28 cellular contexts compared by ENCODE assay signal in genomic region chr2:174797792-174798276, GRCh38. TPM values are rescaled to one million over a fixed set of nuclear protein-coding genes. Genes with fewer than 3 reads are reported as not detected.
DNase-seq lines count a peak whose midpoint lies in the region; FAIRE-seq lines count a peak whose summit lies in the region.
"Had no signal": no experiment of that assay in that cellular context is flagged by ENCODE, and none has a peak within 500 bp of the region (broad histone marks: within the 10 kb centered on the region; RNA-seq: fewer than 3 reads in every experiment).

No MANE protein-coding gene starts in this region.

- no peak overlapping the region for H2BK5ac ChIP-seq in mesenchymal stem cell (ENCODE audit: low read depth, low read length, poor library complexity, severe bottlenecking)

- H3K9ac ChIP-seq in mesenchymal stem cell (ENCODE audit: low read length), result peak overlapping the region; percentile 15

- no peak overlapping the region for H3K14ac ChIP-seq in mesenchymal stem cell (ENCODE audit: low read length in 2 of 2)

- H3K27ac ChIP-seq in mesenchymal stem cell (ENCODE audit: low read length, poor library complexity, severe bottlenecking), result peak overlapping the region; percentile 44
- H3K27ac ChIP-seq: RWPE1, upper lobe of left lung had no signal

- no peak overlapping the region for H3K4me3 Mint-ChIP-seq in activated T-cell treated with anti-CD3 and anti-CD28 coated beads, Interleukin-2, amount 50 U/mL, for 24 hours
- no peak overlapping the region for H3K4me3 Mint-ChIP-seq in activated T-helper 2 cell treated with anti-CD3 and anti-CD28 coated beads, Interferon-gamma antibody, Interleukin-2, Interleukin-4, amounts not matched to agents 10 μg/mL and 5 μg/mL and 100 μg/mL, durations not matched to agents 14 hours and 24 hours and 36 hours (ENCODE audit: low read depth)
- H3K4me3 Mint-ChIP-seq: activated CD4-positive, alpha-beta T cell treated with anti-CD3 and anti-CD28 coated beads, Interleukin-2, amount 10 ng/mL, durations not matched to agents 7 days and 5 days; CD4-positive, alpha-beta T cell; GM23338; natural killer cell; stimulated activated naive CD8-positive, alpha-beta T cell treated with anti-CD3 and anti-CD28 coated beads, Interleukin-15, Interleukin-2, amounts not matched to agents 100 ng/mL and 50 ng/mL, for 24 hours had no signal

- no peaks in the 10 kb centered on the region for H3K27me3 ChIP-seq in mesenchymal stem cell (ENCODE audit: control insufficient read depth in 1 of 2, insufficient read depth in 1 of 2, low read length in 2 of 2)
- H3K27me3 ChIP-seq: upper lobe of left lung had no signal

- H2AFZ ChIP-seq in mesenchymal stem cell (ENCODE audit: low read depth, low read length), result no peak overlapping the region
- H2AFZ ChIP-seq: GM23338 had no signal

- FAIRE-seq in urothelium cell line (lab: Jason Lieb, UNC), result no peak
- FAIRE-seq: HTR-8/SVneo had no signal

- no peaks in the 10 kb centered on the region for H3K36me3 Mint-ChIP-seq in activated T-cell treated with anti-CD3 and anti-CD28 coated beads, Interleukin-2, amount 50 U/mL, for 24 hours (ENCODE audit: low read depth)
- H3K36me3 Mint-ChIP-seq in activated T-helper 2 cell treated with anti-CD3 and anti-CD28 coated beads, Interferon-gamma antibody, Interleukin-2, Interleukin-4, amounts not matched to agents 10 μg/mL and 5 μg/mL and 100 μg/mL, durations not matched to agents 14 hours and 24 hours and 36 hours (ENCODE audit: low read depth), result no peaks in the 10 kb centered on the region
- H3K36me3 Mint-ChIP-seq: natural killer cell had no signal

- H2BK120ac ChIP-seq in mesenchymal stem cell (ENCODE audit: low read depth, low read length), result no peak overlapping the region

- H3K36me3 ChIP-seq in mesenchymal stem cell (ENCODE audit: control insufficient read depth in 1 of 2, insufficient read depth in 2 of 2, low read depth in 1 of 2, low read length in 2 of 2), result no peaks in the 10 kb centered on the region

- H3K4me1 ChIP-seq in mesenchymal stem cell (ENCODE audit: control insufficient read depth, insufficient read depth, low read depth, low read length), result peaks cover 3% of the 10 kb centered on the region
- H3K4me1 ChIP-seq: upper lobe of left lung had no signal

- no peak overlapping the region for H2BK15ac ChIP-seq in mesenchymal stem cell (ENCODE audit: low read depth, poor library complexity, severe bottlenecking)

- peak; percentile 44 for DNase-seq in AG08395 (ENCODE audit: low spot score)
- peak; percentile 62 for DNase-seq in HS-5 (ENCODE audit: low read depth)
- DNase-seq in dermis blood vessel endothelial cell, result peak; percentile 57
- DNase-seq in mesenchymal stem cell, result no peak
- DNase-seq in activated T-cell treated with anti-CD3 and anti-CD28 coated beads, Interleukin-2, amount 50 U/mL, for 24 hours, result no peak
- no peak for DNase-seq in amniotic stem cell (lab: John Stamatoyannopoulos, UW)
- no peak for DNase-seq in activated T-helper 2 cell treated with anti-CD3 and anti-CD28 coated beads, Interferon-gamma antibody, Interleukin-2, Interleukin-4, amounts not matched to agents 10 μg/mL and 5 μg/mL and 100 μg/mL, durations not matched to agents 14 hours and 24 hours and 36 hours (ENCODE audit: low spot score)
- no peak for DNase-seq in urothelium cell line (ENCODE audit: low spot score)
- DNase-seq: activated CD4-positive, alpha-beta T cell treated with anti-CD3 and anti-CD28 coated beads, Interleukin-2, amount 10 ng/mL, durations not matched to agents 7 days and 5 days; activated naive CD4-positive, alpha-beta T cell treated with Interleukin-2 at 50 U/mL for 16 hours; anterior cingulate cortex; CD4-positive, alpha-beta T cell; DND-41; foreskin melanocyte; kidney glomerular epithelial cell; mesendoderm; natural killer cell; NCI-H1092 treated with DMSO at 0.1 percent for 48 hours; NCI-H2081 treated with DMSO at 0.1 percent for 48 hours; NCI-H510A; posterior cingulate gyrus; SW 1271; upper lobe of left lung had no signal

- H2AK5ac ChIP-seq in mesenchymal stem cell (ENCODE audit: low read length, severe bottlenecking), result no peak overlapping the region

- H3K27ac Mint-ChIP-seq in activated T-cell treated with anti-CD3 and anti-CD28 coated beads, Interleukin-2, amount 50 U/mL, for 24 hours, result no peak overlapping the region
- no peak overlapping the region for H3K27ac Mint-ChIP-seq in activated T-helper 2 cell treated with anti-CD3 and anti-CD28 coated beads, Interferon-gamma antibody, Interleukin-2, Interleukin-4, amounts not matched to agents 10 μg/mL and 5 μg/mL and 100 μg/mL, durations not matched to agents 14 hours and 24 hours and 36 hours
- H3K27ac Mint-ChIP-seq: activated CD4-positive, alpha-beta T cell treated with anti-CD3 and anti-CD28 coated beads, Interleukin-2, amount 10 ng/mL, durations not matched to agents 7 days and 5 days; CD4-positive, alpha-beta T cell; GM23338; natural killer cell; stimulated activated naive CD8-positive, alpha-beta T cell treated with anti-CD3 and anti-CD28 coated beads, Interleukin-15, Interleukin-2, amounts not matched to agents 100 ng/mL and 50 ng/mL, for 24 hours had no signal

- H3K79me1 ChIP-seq in mesenchymal stem cell (replicated peaks; ENCODE audit: low read length, poor library complexity, severe bottlenecking), result no peaks in the 10 kb centered on the region

- no peak overlapping the region for H4K91ac ChIP-seq in mesenchymal stem cell (ENCODE audit: low read length)

- H4K8ac ChIP-seq in mesenchymal stem cell (ENCODE audit: low read length), result no peak overlapping the region

- no peak overlapping the region for H3K23ac ChIP-seq in mesenchymal stem cell (ENCODE audit: low read length in 2 of 2)

- intact Hi-C loops in activated T-helper 2 cell treated with anti-CD3 and anti-CD28 coated beads, Interferon-gamma antibody, Interleukin-2, Interleukin-4, amounts not matched to agents 10 μg/mL and 5 μg/mL and 100 μg/mL, durations not matched to agents 14 hours and 24 hours and 36 hours (cut with micrococcal nuclease), result loop anchor here (5.0 kb wide), 1 partner anchor 104 kb away; no protein-coding TSS in a partner anchor

- no peaks in the 10 kb centered on the region for H3K9me3 Mint-ChIP-seq in activated T-cell treated with anti-CD3 and anti-CD28 coated beads, Interleukin-2, amount 50 U/mL, for 24 hours
- no peaks in the 10 kb centered on the region for H3K9me3 Mint-ChIP-seq in activated T-helper 2 cell treated with anti-CD3 and anti-CD28 coated beads, Interferon-gamma antibody, Interleukin-2, Interleukin-4, amounts not matched to agents 10 μg/mL and 5 μg/mL and 100 μg/mL, durations not matched to agents 14 hours and 24 hours and 36 hours
- H3K9me3 Mint-ChIP-seq: activated CD4-positive, alpha-beta T cell treated with anti-CD3 and anti-CD28 coated beads, Interleukin-2, amount 10 ng/mL, durations not matched to agents 7 days and 5 days; CD4-positive, alpha-beta T cell; GM23338; natural killer cell; stimulated activated naive CD8-positive, alpha-beta T cell treated with anti-CD3 and anti-CD28 coated beads, Interleukin-15, Interleukin-2, amounts not matched to agents 100 ng/mL and 50 ng/mL, for 24 hours had no signal

- no peak overlapping the region for H3K4me3 ChIP-seq in mesenchymal stem cell (ENCODE audit: insufficient read depth in 1 of 2, low read depth in 1 of 2, low read length in 2 of 2)
- H3K4me3 ChIP-seq: GM23338, upper lobe of left lung had no signal

- H2BK12ac ChIP-seq in mesenchymal stem cell (ENCODE audit: low read length in 2 of 2), result no peak overlapping the region

- H3K9me3 ChIP-seq in mesenchymal stem cell (ENCODE audit: control insufficient read depth, low read length), result no peaks in the 10 kb centered on the region
- H3K9me3 ChIP-seq: upper lobe of left lung had no signal

- peaks cover 29% of the 10 kb centered on the region for H3K4me1 Mint-ChIP-seq in activated T-cell treated with anti-CD3 and anti-CD28 coated beads, Interleukin-2, amount 50 U/mL, for 24 hours (ENCODE audit: low read depth)
- peaks cover 38% of the 10 kb centered on the region for H3K4me1 Mint-ChIP-seq in activated T-helper 2 cell treated with anti-CD3 and anti-CD28 coated beads, Interferon-gamma antibody, Interleukin-2, Interleukin-4, amounts not matched to agents 10 μg/mL and 5 μg/mL and 100 μg/mL, durations not matched to agents 14 hours and 24 hours and 36 hours (ENCODE audit: low read depth)
- H3K4me1 Mint-ChIP-seq: natural killer cell had no signal

- H3K4ac ChIP-seq in mesenchymal stem cell (ENCODE audit: low read depth in 1 of 2, low read length in 2 of 2), result no peak overlapping the region

- H3K18ac ChIP-seq in mesenchymal stem cell (ENCODE audit: low read depth in 1 of 2, low read length in 2 of 2), result no peak overlapping the region

- no peak overlapping the region for H3K4me2 ChIP-seq in mesenchymal stem cell (ENCODE audit: low read length, poor library complexity, severe bottlenecking)
- H3K4me2 ChIP-seq: GM23338 had no signal

- no CpG with 5 or more reads among the region's 1 CpG for WGBS in mesenchymal stem cell

- H3K27me3 Mint-ChIP-seq in activated T-cell treated with anti-CD3 and anti-CD28 coated beads, Interleukin-2, amount 50 U/mL, for 24 hours, result no peaks in the 10 kb centered on the region
- H3K27me3 Mint-ChIP-seq in activated T-helper 2 cell treated with anti-CD3 and anti-CD28 coated beads, Interferon-gamma antibody, Interleukin-2, Interleukin-4, amounts not matched to agents 10 μg/mL and 5 μg/mL and 100 μg/mL, durations not matched to agents 14 hours and 24 hours and 36 hours (ENCODE audit: low read depth), result no peaks in the 10 kb centered on the region
- H3K27me3 Mint-ChIP-seq: activated CD4-positive, alpha-beta T cell treated with anti-CD3 and anti-CD28 coated beads, Interleukin-2, amount 10 ng/mL, durations not matched to agents 7 days and 5 days; CD4-positive, alpha-beta T cell; stimulated activated naive CD8-positive, alpha-beta T cell treated with anti-CD3 and anti-CD28 coated beads, Interleukin-15, Interleukin-2, amounts not matched to agents 100 ng/mL and 50 ng/mL, for 24 hours had no signal

RNA-seq across cellular contexts. Expression of gene CHRNA1, which starts 33.6 kb away (rescaled TPM):
- 0.51 TPM in 2 replicates for total RNA-seq in dermis blood vessel endothelial cell
- polyA plus RNA-seq in mesenchymal stem cell (2013, experiment 1 of 2), result 6.4 TPM
- polyA plus RNA-seq in mesenchymal stem cell (2013, experiment 2 of 2), result 6.1 TPM
- not detected in 2 replicates for total RNA-seq in activated T-helper 2 cell treated with anti-CD3 and anti-CD28 coated beads, Interferon-gamma antibody, Interleukin-2, Interleukin-4, amounts not matched to agents 10 μg/mL and 5 μg/mL and 100 μg/mL, durations not matched to agents 14 hours and 24 hours and 36 hours
- total RNA-seq: A673; activated CD4-positive, alpha-beta T cell treated with anti-CD3 and anti-CD28 coated beads, Interleukin-2, amount 10 ng/mL, durations not matched to agents 7 days and 5 days; GM23338 had no signal
- polyA plus RNA-seq: GM23338 had no signal

Comparison
In these comparisons a context has a peak if more than half of its experiments do, and no peak if none do; other contexts are left out.
1. DNase-seq: peak in AG08395 (single experiment), HS-5 (single experiment) and dermis blood vessel endothelial cell (single experiment); none in mesenchymal stem cell (single experiment), activated T-cell treated with anti-CD3 and anti-CD28 coated beads, Interleukin-2, amount 50 U/mL, for 24 hours (single experiment), amniotic stem cell (single experiment), activated T-helper 2 cell treated with anti-CD3 and anti-CD28 coated beads, Interferon-gamma antibody, Interleukin-2, Interleukin-4, amounts not matched to agents 10 μg/mL and 5 μg/mL and 100 μg/mL, durations not matched to agents 14 hours and 24 hours and 36 hours (single experiment) and urothelium cell line (single experiment).